7 cellular contexts compared by ENCODE assay signal in the genomic region with DNA sequence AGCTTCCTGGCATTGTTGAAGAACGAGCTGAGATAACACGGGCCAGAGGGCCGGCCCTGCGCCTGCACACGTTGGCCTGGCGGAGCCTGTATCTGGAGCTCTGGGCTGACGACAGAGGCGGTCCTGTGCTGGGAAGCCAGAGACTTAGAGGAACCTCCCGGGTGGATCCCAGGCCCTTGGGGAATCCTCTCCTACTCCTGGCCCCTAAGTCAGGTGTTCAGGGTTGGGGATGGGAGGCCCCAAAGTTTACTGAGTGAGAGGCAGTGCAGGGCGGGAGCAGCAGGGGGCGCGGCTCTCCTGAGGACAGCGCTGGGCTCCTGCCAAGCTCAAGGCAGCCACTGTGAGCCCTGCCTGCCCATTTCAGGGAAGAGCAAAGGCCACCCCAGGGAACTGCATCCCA. TPM values are rescaled to one million over a fixed set of nuclear protein-coding genes. Genes with fewer than 3 reads are reported as not detected.
DNase-seq lines count a peak whose midpoint lies in the region; ATAC-seq and TF ChIP-seq lines count a peak whose summit lies in the region.

No MANE protein-coding gene starts in this region.

- no peak overlapping the region for H3K27ac Mint-ChIP-seq in stimulated activated memory B cell treated with anti-CD40 and anti-IgM and Interleukin-4, amounts not matched to agents 10 μg/mL and 1 μg/mL and 100 μg/mL, for 72 hours

- TF ChIP-seq CTCF in GM10266 (IDR thresholded peaks at IDR 0.05; ENCODE audit: control insufficient read depth, insufficient read depth, low read depth, missing control alignments) (peak; percentile 57), SK-N-SH (IDR thresholded peaks at IDR 0.05) (peak; percentile 46)

- H2AFZ ChIP-seq in SK-N-SH (ENCODE audit: low read depth) (no peak overlapping the region), neuronal stem cell (ENCODE audit: low read length) (no peak overlapping the region)

- H3K36me3 Mint-ChIP-seq in stimulated activated memory B cell treated with anti-CD40 and anti-IgM and Interleukin-4, amounts not matched to agents 10 μg/mL and 1 μg/mL and 100 μg/mL, for 72 hours = no peaks in the 10 kb centered on the region

- H2BK5ac ChIP-seq in neuronal stem cell (ENCODE audit: low read length) = no peak overlapping the region

- H3K79me2 ChIP-seq in SK-N-SH (ENCODE audit: insufficient read depth) = no peaks in the 10 kb centered on the region

- H3K9me3 Mint-ChIP-seq in stimulated activated memory B cell treated with anti-CD40 and anti-IgM and Interleukin-4, amounts not matched to agents 10 μg/mL and 1 μg/mL and 100 μg/mL, for 72 hours = no peaks in the 10 kb centered on the region

- WGBS in SK-N-SH (ENCODE audit: low lambda C conversion rate) = 71% methylated on average over 8 of the region's 13 CpGs
- no CpG with 5 or more reads among the region's 13 CpGs for WGBS in neuronal stem cell (ENCODE audit: extremely low coverage in 2 of 2, insufficient read length in 2 of 2, insufficient replicate concordance in 1 of 2), 2 donors

- H3K14ac ChIP-seq in neuronal stem cell (ENCODE audit: low read length) = no peak overlapping the region

- H3K23ac ChIP-seq in neuronal stem cell (ENCODE audit: low read depth, low read length, poor library complexity) = no peak overlapping the region

- H4K8ac ChIP-seq in neuronal stem cell (ENCODE audit: low read depth, low read length) = no peak overlapping the region

- no peaks in the 10 kb centered on the region for H3F3A ChIP-seq in SK-N-SH (replicated peaks; ENCODE audit: insufficient read depth)

- no peaks in the 10 kb centered on the region for H3K9me2 ChIP-seq in SK-N-SH

- H3K4me3 ChIP-seq in SK-N-SH (ENCODE audit: low read depth in 2 of 2, low read length in 1 of 2) = no peak overlapping the region
- H3K4me3 ChIP-seq in neuronal stem cell (ENCODE audit: low read length in 2 of 2) = no peak overlapping the region

- POLR2A ChIA-PET in SK-N-SH (lab: Yijun Ruan, JAX) = no interaction called here

- TF ChIP-seq EP300 in SK-N-SH (IDR thresholded peaks at IDR 0.05; ENCODE audit: borderline replicate concordance in 1 of 2, low read depth in 1 of 2, low read length in 1 of 2) = no peak

- H3K4me1 ChIP-seq in SK-N-SH (ENCODE audit: control insufficient read depth in 1 of 2, insufficient read depth in 2 of 2, low read depth in 1 of 2, low read length in 1 of 2) (peaks cover 0 to 29% of the 10 kb centered on the region in 2 experiments; a peak in 1 of 4 replicates), neuronal stem cell (ENCODE audit: control insufficient read depth in 2 of 2, insufficient read depth in 1 of 2, low read depth in 1 of 2, low read length in 2 of 2) (peaks cover 7% of the 10 kb centered on the region in 2 donors)

- H3K27ac ChIP-seq in SK-N-SH (ENCODE audit: low read depth in 2 of 2, low read length in 1 of 2) (peak overlapping the region in 1 of 2 experiments; percentile 16; a peak in 1 of 4 replicates), neuronal stem cell (replicated peaks; ENCODE audit: low read length) (no peak overlapping the region)

- no peaks in the 10 kb centered on the region for H4K20me1 ChIP-seq in SK-N-SH (ENCODE audit: insufficient read depth)

- no peak overlapping the region for H3K4ac ChIP-seq in neuronal stem cell (ENCODE audit: low read length)

- H3K36me3 ChIP-seq in SK-N-SH (replicated peaks in 1 of 2; ENCODE audit: control insufficient read depth in 1 of 2, insufficient read depth in 2 of 2, low read length in 1 of 2) = no peaks in the 10 kb centered on the region
- H3K36me3 ChIP-seq in neuronal stem cell (replicated peaks in 1 of 2; ENCODE audit: control insufficient read depth in 2 of 2, insufficient read depth in 2 of 2, low read length in 2 of 2) = no peaks in the 10 kb centered on the region

- H3K9ac ChIP-seq in SK-N-SH = no peak overlapping the region
- H3K9ac ChIP-seq in neuronal stem cell (ENCODE audit: low read depth, low read length, poor library complexity) = no peak overlapping the region

- peaks cover 65% of the 10 kb centered on the region for H3K27me3 Mint-ChIP-seq in stimulated activated memory B cell treated with anti-CD40 and anti-IgM and Interleukin-4, amounts not matched to agents 10 μg/mL and 1 μg/mL and 100 μg/mL, for 72 hours

- H2AK5ac ChIP-seq in neuronal stem cell (ENCODE audit: low read depth, low read length) = peak overlapping the region; percentile 37

- H3K27me3 ChIP-seq in SK-N-SH (ENCODE audit: insufficient read depth) (no peaks in the 10 kb centered on the region), neuronal stem cell (ENCODE audit: control insufficient read depth in 3 of 3, insufficient read depth in 3 of 3, low read depth in 1 of 3, low read length in 3 of 3) (peaks cover 0 to 69% (median 23%) of the 10 kb centered on the region in 3 experiments)

- H2BK12ac ChIP-seq in neuronal stem cell (ENCODE audit: low read length) = no peak overlapping the region

- TF ChIP-seq RAD21 in SK-N-SH (IDR thresholded peaks at IDR 0.05; ENCODE audit: low read length) = peak; percentile 40

- CTCF ChIA-PET in SK-N-SH (lab: Yijun Ruan, JAX) = interaction anchor here (0.5 to 2.8 kb wide), 14 partner anchors 8 to 421 kb away, joined by 3 to 18 read pairs (median 3); no protein-coding TSS in a partner anchor

- ATAC-seq in HG03159 (IDR thresholded peaks at IDR 0.05; ENCODE audit: unreplicated experiment) (peak; percentile 53), esophagus mucosa (peak; percentile 75), GM21529 (IDR thresholded peaks at IDR 0.05; ENCODE audit: unreplicated experiment) (no peak)
- no peak for ATAC-seq in stimulated activated memory B cell treated with anti-CD40 and anti-IgM and Interleukin-4, amounts not matched to agents 10 μg/mL and 1 μg/mL and 100 μg/mL, for 72 hours

- H3K4me3 Mint-ChIP-seq in stimulated activated memory B cell treated with anti-CD40 and anti-IgM and Interleukin-4, amounts not matched to agents 10 μg/mL and 1 μg/mL and 100 μg/mL, for 72 hours = no peak overlapping the region

- H3K4me2 ChIP-seq in SK-N-SH (no peak overlapping the region), neuronal stem cell (ENCODE audit: insufficient read depth, low read length, poor library complexity, severe bottlenecking) (no peak overlapping the region)

- H3K79me1 ChIP-seq in neuronal stem cell (ENCODE audit: low read depth, low read length) = no peaks in the 10 kb centered on the region

- peak; percentile 76 for DNase-seq in GM10266 (ENCODE audit: extremely low spot score)
- DNase-seq in SK-N-SH = peak; percentile 73
- peak; percentile 35 for DNase-seq in neuronal stem cell (ENCODE audit: low spot score)

- no peak overlapping the region for H4K91ac ChIP-seq in neuronal stem cell (ENCODE audit: low read depth, low read length, poor library complexity)

- H3K9me3 ChIP-seq in SK-N-SH = no peaks in the 10 kb centered on the region
- no peaks in the 10 kb centered on the region for H3K9me3 ChIP-seq in neuronal stem cell (replicated peaks in 1 of 2; ENCODE audit: control insufficient read depth in 2 of 2, insufficient read depth in 1 of 2, low read depth in 1 of 2, low read length in 2 of 2)

- peak overlapping the region; percentile 61 for H3K18ac ChIP-seq in neuronal stem cell (ENCODE audit: low read length)

- H3K4me1 Mint-ChIP-seq in stimulated activated memory B cell treated with anti-CD40 and anti-IgM and Interleukin-4, amounts not matched to agents 10 μg/mL and 1 μg/mL and 100 μg/mL, for 72 hours = no peaks in the 10 kb centered on the region

- peak overlapping the region; percentile 59 for H2BK15ac ChIP-seq in neuronal stem cell (ENCODE audit: low read length)

- H2BK120ac ChIP-seq in neuronal stem cell (ENCODE audit: low read depth, low read length) = no peak overlapping the region

TF ChIP-seq in SK-N-SH, 30 proteins besides CTCF, POLR2A, EP300 and RAD21:
- TF ChIP-seq FOSL2 (IDR thresholded peaks at IDR 0.05; ENCODE audit: borderline replicate concordance, low read depth) (no peak), SMC3 (IDR thresholded peaks at IDR 0.05; ENCODE audit: low read depth, low read length) (peak; percentile 22; the same call in 1 of the 2 replicates)
TF ChIP-seq in SK-N-SH: peak in this region for 1.

RNA-seq across cellular contexts. Expression of a gene that starts 2.5 kb away (rescaled TPM):
- polyA plus RNA-seq in SK-N-SH (2012; rRNA removed) = 0.05 TPM in 1 of 2 replicates, not detected in the other
- polyA plus RNA-seq in SK-N-SH (2012; cell fraction: cytosol; rRNA removed) = 0.01 and 0.03 TPM in 2 replicates
- 0.04 and 0.05 TPM in 2 replicates for polyA plus RNA-seq in SK-N-SH (2012; cell fraction: nucleus; rRNA removed)
- total RNA-seq in esophagus mucosa = 1.0 TPM
- 2.9 TPM for polyA plus RNA-seq in neuronal stem cell (2013, experiment 1 of 2)
- polyA plus RNA-seq in neuronal stem cell (2013, experiment 2 of 2) = 2.8 TPM

Comparison
In these comparisons a context has a peak if more than half of its experiments do, and no peak if none do; other contexts are left out.
1. ATAC-seq: peak in HG03159 (single experiment) and esophagus mucosa (single experiment); none in GM21529 (single experiment) and stimulated activated memory B cell treated with anti-CD40 and anti-IgM and Interleukin-4, amounts not matched to agents 10 μg/mL and 1 μg/mL and 100 μg/mL, for 72 hours (single experiment).
2. Peak in every context shown above with its lines, with median percentiles within 50 percentile points of each other: DNase-seq.